ENCODE assay signal across 14 cellular contexts in genomic region chr3:129039271-129040038, GRCh38. TPM values are rescaled to one million over a fixed set of nuclear protein-coding genes. Genes with fewer than 3 reads are reported as not detected.
DNase-seq lines count a peak whose midpoint lies in the region; ATAC-seq and TF ChIP-seq lines count a peak whose summit lies in the region.
"Had no signal": no experiment of that assay in that cellular context is flagged by ENCODE, and none has a peak within 500 bp of the region (broad histone marks: within the 10 kb centered on the region; RNA-seq: fewer than 3 reads in every experiment).

No MANE protein-coding gene starts in this region.

- peaks cover 0 to 12% (median 11%) of the 10 kb centered on the region in 3 donors for H3K27me3 ChIP-seq in sigmoid colon

- DNase-seq in DMS53 (lab: John Stamatoyannopoulos, UW) = peak; percentile 46
- DNase-seq in DMS53 treated with DMSO at 0.1 percent for 48 hours (lab: John Stamatoyannopoulos, UW; ENCODE audit: unreplicated experiment) = no peak
- DNase-seq in NCI-H2171 treated with DMSO at 0.1 percent for 48 hours (lab: John Stamatoyannopoulos, UW) = peak; percentile 85
- peak; percentile 36 for DNase-seq in ecto neural progenitor cell (ENCODE audit: low spot score)
- peak; percentile 62 for DNase-seq in sigmoid colon
- no peak for DNase-seq in activated CD4-positive, CD25-positive, alpha-beta regulatory T cell (lab: John Stamatoyannopoulos, UW)
- DNase-seq in KBM-7 = no peak
- DNase-seq: GF-D8; stimulated activated CD4-positive, alpha-beta T cell treated with anti-CD3 and anti-CD28 coated beads, Interleukin-4, amount 100 ng/mL, for 4 hours had no signal

- in situ Hi-C loops in KBM-7 (cut with MboI; ENCODE audit: low pct_unique_long_range_greater_than_20kb, low sequenced_read_pairs) = no loop called here

- no peak for TF ChIP-seq CTCF in sigmoid colon (IDR thresholded peaks at IDR 0.05)

- intact Hi-C loops in sigmoid colon (cut with DNase I) = no loop called here

- H3K4me3 ChIP-seq in sigmoid colon = no peak overlapping the region

- H3K27ac ChIP-seq in sigmoid colon = no peak overlapping the region
- H3K27ac ChIP-seq: 22Rv1 had no signal

- ATAC-seq in GM21723 (IDR thresholded peaks at IDR 0.05; ENCODE audit: unreplicated experiment) = no peak

- H3K4me1 ChIP-seq in sigmoid colon = no peaks in the 10 kb centered on the region

- no peak for TF ChIP-seq EP300 in sigmoid colon (IDR thresholded peaks at IDR 0.05)

- H3K36me3 ChIP-seq in sigmoid colon = no peaks in the 10 kb centered on the region

- no peak for TF ChIP-seq POLR2A in sigmoid colon (IDR thresholded peaks at IDR 0.05)

- WGBS in sigmoid colon, 2 donors = 51 to 64% methylated on average over 14 of the region's 14 CpGs

- H3K9me3 ChIP-seq in sigmoid colon = no peaks in the 10 kb centered on the region

RNA-seq across cellular contexts. Expression of gene GP9, which starts 21.1 kb away (rescaled TPM):
- not detected for total RNA-seq in sigmoid colon
- under 1 TPM in 1 of 3 donors, not detected in 2; 0.26 TPM for polyA plus RNA-seq in sigmoid colon
- total RNA-seq: OCI-LY7, WTC11 had no signal
- polyA plus RNA-seq: neural cell had no signal

RNA-seq across cellular contexts. Expression of gene EFCC1, which starts 38.4 kb away (rescaled TPM):
- total RNA-seq in sigmoid colon = 10 to 100 TPM in 1 of 4 donors, 1 to 10 TPM in 3; 4.6 to 15.0 (median 5.3) TPM
- polyA plus RNA-seq in sigmoid colon = 1 to 10 TPM in 2 of 3 donors, under 1 TPM in 1; 0.46 to 2.4 (median 1.9) TPM
- total RNA-seq: OCI-LY7 had no signal
- polyA plus RNA-seq: neural cell had no signal

RNA-seq across cellular contexts. Expression of gene CFAP92, which starts 45.6 kb away (rescaled TPM):
- total RNA-seq in sigmoid colon = under 1 TPM in 3 of 4 donors, not detected in 1; under 0.01 to 0.83 (median 0.33) TPM
- polyA plus RNA-seq in sigmoid colon = 1 to 10 TPM in 1 of 3 donors, under 1 TPM in 1, not detected in 1; 0.61 to 1.2 TPM

Comparison
In these comparisons a context has a peak if more than half of its experiments do, and no peak if none do; other contexts are left out.
1. DNase-seq: peak in DMS53 (single experiment), NCI-H2171 treated with DMSO at 0.1 percent for 48 hours (single experiment), ecto neural progenitor cell (single experiment) and sigmoid colon (single experiment); none in DMS53 treated with DMSO at 0.1 percent for 48 hours (single experiment), activated CD4-positive, CD25-positive, alpha-beta regulatory T cell (0 of 4) and KBM-7 (single experiment).